In genomic region chr10:74151879-74152722, GRCh38 we compare ENCODE assay signal across 1 cellular context.
TF ChIP-seq lines count a peak whose summit lies in the region.

No MANE protein-coding gene starts in this region.

TF ChIP-seq in HepG2, 621 proteins besides CTCF, POLR2A, EP300 and RAD21:
- TF ChIP-seq, protein P1, sequence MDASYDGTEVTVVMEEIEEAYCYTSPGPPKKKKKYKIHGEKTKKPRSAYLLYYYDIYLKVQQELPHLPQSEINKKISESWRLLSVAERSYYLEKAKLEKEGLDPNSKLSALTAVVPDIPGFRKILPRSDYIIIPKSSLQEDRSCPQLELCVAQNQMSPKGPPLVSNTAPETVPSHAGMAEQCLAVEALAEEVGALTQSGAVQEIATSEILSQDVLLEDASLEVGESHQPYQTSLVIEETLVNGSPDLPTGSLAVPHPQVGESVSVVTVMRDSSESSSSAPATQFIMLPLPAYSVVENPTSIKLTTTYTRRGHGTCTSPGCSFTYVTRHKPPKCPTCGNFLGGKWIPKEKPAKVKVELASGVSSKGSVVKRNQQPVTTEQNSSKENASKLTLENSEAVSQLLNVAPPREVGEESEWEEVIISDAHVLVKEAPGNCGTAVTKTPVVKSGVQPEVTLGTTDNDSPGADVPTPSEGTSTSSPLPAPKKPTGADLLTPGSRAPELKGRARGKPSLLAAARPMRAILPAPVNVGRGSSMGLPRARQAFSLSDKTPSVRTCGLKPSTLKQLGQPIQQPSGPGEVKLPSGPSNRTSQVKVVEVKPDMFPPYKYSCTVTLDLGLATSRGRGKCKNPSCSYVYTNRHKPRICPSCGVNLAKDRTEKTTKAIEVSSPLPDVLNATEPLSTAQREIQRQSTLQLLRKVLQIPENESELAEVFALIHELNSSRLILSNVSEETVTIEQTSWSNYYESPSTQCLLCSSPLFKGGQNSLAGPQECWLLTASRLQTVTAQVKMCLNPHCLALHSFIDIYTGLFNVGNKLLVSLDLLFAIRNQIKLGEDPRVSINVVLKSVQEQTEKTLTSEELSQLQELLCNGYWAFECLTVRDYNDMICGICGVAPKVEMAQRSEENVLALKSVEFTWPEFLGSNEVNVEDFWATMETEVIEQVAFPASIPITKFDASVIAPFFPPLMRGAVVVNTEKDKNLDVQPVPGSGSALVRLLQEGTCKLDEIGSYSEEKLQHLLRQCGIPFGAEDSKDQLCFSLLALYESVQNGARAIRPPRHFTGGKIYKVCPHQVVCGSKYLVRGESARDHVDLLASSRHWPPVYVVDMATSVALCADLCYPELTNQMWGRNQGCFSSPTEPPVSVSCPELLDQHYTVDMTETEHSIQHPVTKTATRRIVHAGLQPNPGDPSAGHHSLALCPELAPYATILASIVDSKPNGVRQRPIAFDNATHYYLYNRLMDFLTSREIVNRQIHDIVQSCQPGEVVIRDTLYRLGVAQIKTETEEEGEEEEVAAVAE (CRISPR knock-in tag; IDR thresholded peaks at IDR 0.05; ENCODE audit: borderline replicate concordance): no peak
- TF ChIP-seq NPAS2 (CRISPR knock-in tag; IDR thresholded peaks at IDR 0.05; ENCODE audit: borderline replicate concordance): no peak
- TF ChIP-seq FOXJ3 (CRISPR knock-in tag; IDR thresholded peaks at IDR 0.05; ENCODE audit: borderline replicate concordance): no peak
- TF ChIP-seq ZNF75D (CRISPR knock-in tag; IDR thresholded peaks at IDR 0.05; ENCODE audit: borderline replicate concordance): no peak
- no peak for TF ChIP-seq TEF (CRISPR knock-in tag; IDR thresholded peaks at IDR 0.05)
- TF ChIP-seq ZNF354B (CRISPR knock-in tag; IDR thresholded peaks at IDR 0.05): 0 out of 2 replicates have a peak, but pooled peaks have one; percentile 10
- TF ChIP-seq TCF12 (IDR thresholded peaks at IDR 0.05): no peak
- TF ChIP-seq TCF12 (CRISPR knock-in tag; IDR thresholded peaks at IDR 0.05): 0 out of 2 replicates have a peak, but pooled peaks have one; percentile 0
- no peak for TF ChIP-seq ZNF550 (CRISPR knock-in tag; IDR thresholded peaks at IDR 0.05; ENCODE audit: borderline replicate concordance)
- TF ChIP-seq, protein P2, sequence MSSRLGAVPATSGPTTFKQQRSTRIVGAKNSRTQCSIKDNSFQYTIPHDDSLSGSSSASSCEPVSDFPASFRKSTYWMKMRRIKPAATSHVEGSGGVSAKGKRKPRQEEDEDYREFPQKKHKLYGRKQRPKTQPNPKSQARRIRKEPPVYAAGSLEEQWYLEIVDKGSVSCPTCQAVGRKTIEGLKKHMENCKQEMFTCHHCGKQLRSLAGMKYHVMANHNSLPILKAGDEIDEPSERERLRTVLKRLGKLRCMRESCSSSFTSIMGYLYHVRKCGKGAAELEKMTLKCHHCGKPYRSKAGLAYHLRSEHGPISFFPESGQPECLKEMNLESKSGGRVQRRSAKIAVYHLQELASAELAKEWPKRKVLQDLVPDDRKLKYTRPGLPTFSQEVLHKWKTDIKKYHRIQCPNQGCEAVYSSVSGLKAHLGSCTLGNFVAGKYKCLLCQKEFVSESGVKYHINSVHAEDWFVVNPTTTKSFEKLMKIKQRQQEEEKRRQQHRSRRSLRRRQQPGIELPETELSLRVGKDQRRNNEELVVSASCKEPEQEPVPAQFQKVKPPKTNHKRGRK (CRISPR knock-in tag; IDR thresholded peaks at IDR 0.05): no peak
- peak; percentile 28; the same call in 1 of the 2 replicates for TF ChIP-seq CEBPG (CRISPR knock-in tag; IDR thresholded peaks at IDR 0.05)
- TF ChIP-seq RBAK (CRISPR knock-in tag; IDR thresholded peaks at IDR 0.05): no peak
- peak; percentile 11; the same call in 1 of the 2 replicates for TF ChIP-seq CEBPB (IDR thresholded peaks at IDR 0.05; ENCODE audit: borderline replicate concordance, low read depth, low read length)
- TF ChIP-seq KDM5B (CRISPR knock-in tag; IDR thresholded peaks at IDR 0.05; ENCODE audit: borderline replicate concordance): no peak
- no peak for TF ChIP-seq JDP2 (CRISPR knock-in tag; IDR thresholded peaks at IDR 0.05; ENCODE audit: borderline replicate concordance)
- TF ChIP-seq ARID4A (CRISPR knock-in tag; IDR thresholded peaks at IDR 0.05; ENCODE audit: borderline replicate concordance): no peak
- TF ChIP-seq SMAD3 (CRISPR knock-in tag; IDR thresholded peaks at IDR 0.05): no peak
- TF ChIP-seq, protein P3, sequence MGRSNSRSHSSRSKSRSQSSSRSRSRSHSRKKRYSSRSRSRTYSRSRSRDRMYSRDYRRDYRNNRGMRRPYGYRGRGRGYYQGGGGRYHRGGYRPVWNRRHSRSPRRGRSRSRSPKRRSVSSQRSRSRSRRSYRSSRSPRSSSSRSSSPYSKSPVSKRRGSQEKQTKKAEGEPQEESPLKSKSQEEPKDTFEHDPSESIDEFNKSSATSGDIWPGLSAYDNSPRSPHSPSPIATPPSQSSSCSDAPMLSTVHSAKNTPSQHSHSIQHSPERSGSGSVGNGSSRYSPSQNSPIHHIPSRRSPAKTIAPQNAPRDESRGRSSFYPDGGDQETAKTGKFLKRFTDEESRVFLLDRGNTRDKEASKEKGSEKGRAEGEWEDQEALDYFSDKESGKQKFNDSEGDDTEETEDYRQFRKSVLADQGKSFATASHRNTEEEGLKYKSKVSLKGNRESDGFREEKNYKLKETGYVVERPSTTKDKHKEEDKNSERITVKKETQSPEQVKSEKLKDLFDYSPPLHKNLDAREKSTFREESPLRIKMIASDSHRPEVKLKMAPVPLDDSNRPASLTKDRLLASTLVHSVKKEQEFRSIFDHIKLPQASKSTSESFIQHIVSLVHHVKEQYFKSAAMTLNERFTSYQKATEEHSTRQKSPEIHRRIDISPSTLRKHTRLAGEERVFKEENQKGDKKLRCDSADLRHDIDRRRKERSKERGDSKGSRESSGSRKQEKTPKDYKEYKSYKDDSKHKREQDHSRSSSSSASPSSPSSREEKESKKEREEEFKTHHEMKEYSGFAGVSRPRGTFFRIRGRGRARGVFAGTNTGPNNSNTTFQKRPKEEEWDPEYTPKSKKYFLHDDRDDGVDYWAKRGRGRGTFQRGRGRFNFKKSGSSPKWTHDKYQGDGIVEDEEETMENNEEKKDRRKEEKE (IDR thresholded peaks at IDR 0.05): no peak
- no peak for TF ChIP-seq ZFP82 (CRISPR knock-in tag; IDR thresholded peaks at IDR 0.05; ENCODE audit: borderline replicate concordance)
- no peak for TF ChIP-seq MXI1 (IDR thresholded peaks at IDR 0.05; ENCODE audit: borderline replicate concordance, low read depth, low read length)
- TF ChIP-seq SRF (IDR thresholded peaks at IDR 0.05; ENCODE audit: low read depth, low read length): peak; percentile 76
- TF ChIP-seq AGO2 (optimal IDR thresholded peaks at IDR 0.05; ENCODE audit: low read depth, low read length): no peak
- no peak for TF ChIP-seq ELF4 (CRISPR knock-in tag; IDR thresholded peaks at IDR 0.05; ENCODE audit: borderline replicate concordance)
- no peak for TF ChIP-seq ZNF746 (CRISPR knock-in tag; IDR thresholded peaks at IDR 0.05)
- TF ChIP-seq DRAP1 (CRISPR knock-in tag; IDR thresholded peaks at IDR 0.05): no peak
- no peak for TF ChIP-seq ZSCAN30 (CRISPR knock-in tag; IDR thresholded peaks at IDR 0.05)
- TF ChIP-seq MED1 (CRISPR knock-in tag; IDR thresholded peaks at IDR 0.05): no peak
- no peak for TF ChIP-seq IRX3 (CRISPR knock-in tag; IDR thresholded peaks at IDR 0.05; ENCODE audit: borderline replicate concordance, low read depth)
- TF ChIP-seq SAFB2 (CRISPR knock-in tag; IDR thresholded peaks at IDR 0.05; ENCODE audit: borderline replicate concordance, low read depth): no peak
- TF ChIP-seq SP140L (CRISPR knock-in tag; IDR thresholded peaks at IDR 0.05; ENCODE audit: borderline replicate concordance): no peak
